Comparison of ENCODE assay signal across 14 cellular contexts in genomic region chr6:28217890-28218289, GRCh38. TPM values are rescaled to one million over a fixed set of nuclear protein-coding genes. Genes with fewer than 3 reads are reported as not detected.
DNase-seq lines count a peak whose midpoint lies in the region; ATAC-seq and TF ChIP-seq lines count a peak whose summit lies in the region.
"Had no signal": no experiment of that assay in that cellular context is flagged by ENCODE, and none has a peak within 500 bp of the region (broad histone marks: within the 10 kb centered on the region; RNA-seq: fewer than 3 reads in every experiment).

No MANE protein-coding gene starts in this region.

- H3K79me2 ChIP-seq in SK-N-SH (ENCODE audit: insufficient read depth) (no peaks in the 10 kb centered on the region), KMS-11 (ENCODE audit: insufficient read depth, low read depth) (no peaks in the 10 kb centered on the region), parathyroid adenoma (no peaks in the 10 kb centered on the region), mesendoderm (ENCODE audit: control insufficient read depth, insufficient read depth, low read length) (no peaks in the 10 kb centered on the region)

- peaks cover 0 to 11% of the 10 kb centered on the region in 2 experiments; a peak in 2 of 4 replicates for H3K4me1 ChIP-seq in SK-N-SH (ENCODE audit: control insufficient read depth in 1 of 2, insufficient read depth in 2 of 2, low read depth in 1 of 2, low read length in 1 of 2)
- H3K4me1 ChIP-seq in KMS-11 (ENCODE audit: low read depth, poor library complexity, severe bottlenecking): no peaks in the 10 kb centered on the region
- H3K4me1 ChIP-seq in parathyroid adenoma: no peaks in the 10 kb centered on the region
- H3K4me1 ChIP-seq in mesendoderm (ENCODE audit: control insufficient read depth, low read depth, low read length): no peaks in the 10 kb centered on the region
- H3K4me1 ChIP-seq in tibial nerve: peaks cover 0 to 15% (median 0%) of the 10 kb centered on the region in 4 donors
- H3K4me1 ChIP-seq: foreskin keratinocyte had no signal

- H4K20me1 ChIP-seq in SK-N-SH (ENCODE audit: insufficient read depth): no peaks in the 10 kb centered on the region
- H4K20me1 ChIP-seq in KMS-11 (ENCODE audit: insufficient read depth): no peaks in the 10 kb centered on the region

- CTCF ChIA-PET in SK-N-SH (lab: Yijun Ruan, JAX): interaction anchor here (1.1 to 2.1 kb wide), 2 partner anchors 138 to 140 kb away, joined by 3 to 10 read pairs; no protein-coding TSS in a partner anchor

- no peak for DNase-seq in SK-N-SH
- DNase-seq in coronary artery (ENCODE audit: low spot score): no peak
- DNase-seq in DMS153 (lab: John Stamatoyannopoulos, UW): no peak
- DNase-seq in mesendoderm: no peak
- DNase-seq in tibial nerve (ENCODE audit: low spot score in 2 of 2): no peak
- DNase-seq: central memory CD4-positive, alpha-beta T cell; foreskin keratinocyte; NCI-H2107; stimulated activated CD4-positive, alpha-beta T cell treated with anti-CD3 and anti-CD28 coated beads, Interleukin-2, amount 100 ng/mL, for 24 hours had no signal

- H3K4me3 ChIP-seq in SK-N-SH (ENCODE audit: low read depth in 2 of 2, low read length in 1 of 2) (peak overlapping the region; percentile 55 to 67; a peak in 2 of 4 replicates), KMS-11 (IDR thresholded peaks at IDR 0.05; ENCODE audit: insufficient read depth, low read depth, low read length) (no peak overlapping the region), coronary artery (peak overlapping the region; percentile 68), parathyroid adenoma (ENCODE audit: low read depth, low read length) (peak overlapping the region; percentile 82), mesendoderm (ENCODE audit: low read length) (no peak overlapping the region), tibial nerve (peak overlapping the region in 1 of 4 donors; percentile 62)

- no peak for TF ChIP-seq POLR2A in tibial nerve (IDR thresholded peaks at IDR 0.05)

- no peak for TF ChIP-seq CTCF in SK-N-SH (IDR thresholded peaks at IDR 0.05)
- TF ChIP-seq CTCF in KMS-11 (conservative IDR thresholded peaks at IDR 0.05; ENCODE audit: low read depth, low read length): no peak
- TF ChIP-seq CTCF in coronary artery (IDR thresholded peaks at IDR 0.05): no peak
- no peak for TF ChIP-seq CTCF in parathyroid adenoma (IDR thresholded peaks at IDR 0.05)
- no peak for TF ChIP-seq CTCF in tibial nerve (IDR thresholded peaks at IDR 0.05)

- H3K56ac ChIP-seq in mesendoderm (ENCODE audit: low read length): no peak overlapping the region

- H4K5ac ChIP-seq in mesendoderm (ENCODE audit: low read length): no peak overlapping the region

- 96% methylated on average over 10 of the region's 12 CpGs for WGBS in SK-N-SH (ENCODE audit: low lambda C conversion rate)
- WGBS in mesendoderm (ENCODE audit: extremely low coverage, insufficient coverage, low lambda C conversion rate): no CpG with 5 or more reads among the region's 12 CpGs
- WGBS in tibial nerve, 2 donors: 88 to 90% methylated on average over 12 of the region's 12 CpGs

- H2BK5ac ChIP-seq in mesendoderm (ENCODE audit: low read length): no peak overlapping the region

- H3K79me1 ChIP-seq in mesendoderm (ENCODE audit: low read length): no peaks in the 10 kb centered on the region

- H3K36me3 ChIP-seq in SK-N-SH (replicated peaks in 1 of 2; ENCODE audit: control insufficient read depth in 1 of 2, insufficient read depth in 2 of 2, low read length in 1 of 2): no peaks in the 10 kb centered on the region
- H3K36me3 ChIP-seq in KMS-11 (ENCODE audit: insufficient read depth): no peaks in the 10 kb centered on the region
- no peaks in the 10 kb centered on the region for H3K36me3 ChIP-seq in parathyroid adenoma (ENCODE audit: control insufficient read depth, insufficient read depth, low read length)
- no peaks in the 10 kb centered on the region for H3K36me3 ChIP-seq in mesendoderm (ENCODE audit: control insufficient read depth, insufficient read depth, low read length)
- no peaks in the 10 kb centered on the region for H3K36me3 ChIP-seq in tibial nerve
- H3K36me3 ChIP-seq: Peyer's patch, thyroid gland had no signal

- H3K9me3 ChIP-seq in SK-N-SH: no peaks in the 10 kb centered on the region
- H3K9me3 ChIP-seq in parathyroid adenoma (ENCODE audit: control insufficient read depth, low read length): no peaks in the 10 kb centered on the region
- H3K9me3 ChIP-seq in tibial nerve: no peaks in the 10 kb centered on the region
- H3K9me3 ChIP-seq: Peyer's patch, thyroid gland had no signal

- H3K9ac ChIP-seq in SK-N-SH: no peak overlapping the region
- H3K9ac ChIP-seq in KMS-11: no peak overlapping the region
- H3K9ac ChIP-seq in parathyroid adenoma: no peak overlapping the region
- no peak overlapping the region for H3K9ac ChIP-seq in mesendoderm (ENCODE audit: low read length)

- POLR2A ChIA-PET in SK-N-SH (lab: Yijun Ruan, JAX): interaction anchor here (0.9 to 2.0 kb wide), 6 partner anchors 34 to 117 kb away, joined by 4 to 13 read pairs (median 4); partner anchors contain the start of genes ZKSCAN4 and ZKSCAN8

- H3K4me2 ChIP-seq in SK-N-SH (peak overlapping the region; percentile 80; the same call in 1 of the 2 replicates), KMS-11 (no peak overlapping the region; the same call in 1 of the 2 replicates), parathyroid adenoma (ENCODE audit: low read length) (no peak overlapping the region), mesendoderm (ENCODE audit: low read length) (no peak overlapping the region)

- H3K23ac ChIP-seq in mesendoderm (ENCODE audit: low read length): no peak overlapping the region

- no peak overlapping the region for H2AK5ac ChIP-seq in mesendoderm (ENCODE audit: low read length)

- no peak overlapping the region for H3K4ac ChIP-seq in mesendoderm (ENCODE audit: low read depth, low read length)

- no peak for TF ChIP-seq RAD21 in SK-N-SH (IDR thresholded peaks at IDR 0.05; ENCODE audit: low read length)

- no peak overlapping the region for H2BK15ac ChIP-seq in mesendoderm (replicated peaks; ENCODE audit: low read depth)

- H3K27me3 ChIP-seq in SK-N-SH (ENCODE audit: insufficient read depth) (no peaks in the 10 kb centered on the region; the same call in 1 of the 2 replicates), KMS-11 (ENCODE audit: insufficient read depth, low read depth) (no peaks in the 10 kb centered on the region), parathyroid adenoma (ENCODE audit: control insufficient read depth, insufficient read depth, low read length) (no peaks in the 10 kb centered on the region), mesendoderm (ENCODE audit: insufficient read depth, low read length, poor library complexity) (peaks cover 7% of the 10 kb centered on the region), tibial nerve (peaks cover 0 to 54% of the 10 kb centered on the region in 2 donors)
- H3K27me3 ChIP-seq: Peyer's patch had no signal

- TF ChIP-seq EP300 in SK-N-SH (IDR thresholded peaks at IDR 0.05; ENCODE audit: borderline replicate concordance in 1 of 2, low read depth in 1 of 2, low read length in 1 of 2) (no peak), tibial nerve (IDR thresholded peaks at IDR 0.05) (no peak)

- no peaks in the 10 kb centered on the region for H3K9me2 ChIP-seq in SK-N-SH

- no peak overlapping the region for H3K18ac ChIP-seq in mesendoderm (ENCODE audit: low read length)

- no peak overlapping the region for H2AFZ ChIP-seq in SK-N-SH (ENCODE audit: low read depth)
- peak overlapping the region; percentile 97; the same call in 1 of the 2 replicates for H2AFZ ChIP-seq in KMS-11 (ENCODE audit: low read depth)
- no peak overlapping the region for H2AFZ ChIP-seq in parathyroid adenoma

- no peak overlapping the region for H2BK120ac ChIP-seq in mesendoderm (ENCODE audit: low read depth, low read length)

- H4K8ac ChIP-seq in mesendoderm (ENCODE audit: low read depth, low read length): no peak overlapping the region

- H3K27ac ChIP-seq in SK-N-SH (ENCODE audit: low read depth in 2 of 2, low read length in 1 of 2) (no peak overlapping the region; a peak in 1 of 4 replicates), KMS-11 (no peak overlapping the region), coronary artery (no peak overlapping the region), parathyroid adenoma (no peak overlapping the region), mesendoderm (ENCODE audit: low read depth, low read length) (no peak overlapping the region), tibial nerve (no peak overlapping the region)
- H3K27ac ChIP-seq: foreskin keratinocyte had no signal

- no peak for ATAC-seq in SK-N-SH treated with all-trans-retinoic acid at 6 μM for 48 hours

- peaks cover 6% of the 10 kb centered on the region for H3F3A ChIP-seq in SK-N-SH (replicated peaks; ENCODE audit: insufficient read depth)

TF ChIP-seq in SK-N-SH, 30 proteins besides CTCF, POLR2A, EP300 and RAD21:
- TF ChIP-seq RXRA (IDR thresholded peaks at IDR 0.05; ENCODE audit: borderline replicate concordance, low read depth): no peak

TF ChIP-seq in SK-N-SH treated with all-trans-retinoic acid at 6 μM for 48 hours, 23 proteins besides CTCF, POLR2A, EP300 and RAD21 (continues in another document):
- TF ChIP-seq PPARA (CRISPR knock-in tag; IDR thresholded peaks at IDR 0.05; ENCODE audit: borderline replicate concordance) (no peak), ARNTL (CRISPR knock-in tag; IDR thresholded peaks at IDR 0.05; ENCODE audit: borderline replicate concordance, low read depth) (no peak), ISL1 (CRISPR knock-in tag; IDR thresholded peaks at IDR 0.05) (no peak), GLIS3 (CRISPR knock-in tag; IDR thresholded peaks at IDR 0.05) (no peak), SNAI2 (CRISPR knock-in tag; IDR thresholded peaks at IDR 0.05) (no peak), CSDC2 (CRISPR knock-in tag; IDR thresholded peaks at IDR 0.05) (no peak)

RNA-seq across cellular contexts. Expression of gene ZSCAN9, which starts 7.2 kb away (rescaled TPM):
- 13.7 and 23.2 TPM in 2 replicates for polyA plus RNA-seq in SK-N-SH (2012; rRNA removed)
- polyA plus RNA-seq in SK-N-SH (2012; cell fraction: cytosol; rRNA removed): 13.4 and 14.3 TPM in 2 replicates
- polyA plus RNA-seq in SK-N-SH (2012; cell fraction: nucleus; rRNA removed): 29.1 and 43.7 TPM in 2 replicates
- polyA plus RNA-seq in mesendoderm (2013, experiment 1 of 2): 9.2 TPM
- polyA plus RNA-seq in mesendoderm (2013, experiment 2 of 2): 8.6 TPM
- total RNA-seq in tibial nerve: 10 to 100 TPM; 11.9 to 22.2 (median 14.2) TPM

RNA-seq across cellular contexts. Expression of gene ZKSCAN4, which starts 34.2 kb away (rescaled TPM):
- polyA plus RNA-seq in SK-N-SH (2012; rRNA removed): 2.9 and 3.5 TPM in 2 replicates
- 2.5 and 3.3 TPM in 2 replicates for polyA plus RNA-seq in SK-N-SH (2012; cell fraction: cytosol; rRNA removed)
- polyA plus RNA-seq in SK-N-SH (2012; cell fraction: nucleus; rRNA removed): 3.9 and 5.5 TPM in 2 replicates
- 3.1 TPM for polyA plus RNA-seq in mesendoderm (2013, experiment 1 of 2)
- polyA plus RNA-seq in mesendoderm (2013, experiment 2 of 2): 3.3 TPM
- total RNA-seq in tibial nerve: 1 to 10 TPM; 3.5 to 9.2 (median 7.3) TPM

RNA-seq across cellular contexts. Expression of gene NKAPL, which starts 41.2 kb away (rescaled TPM):
- not detected in 2 replicates for polyA plus RNA-seq in SK-N-SH (2012; rRNA removed)
- polyA plus RNA-seq in SK-N-SH (2012; cell fraction: cytosol; rRNA removed): not detected in 2 replicates
- polyA plus RNA-seq in SK-N-SH (2012; cell fraction: nucleus; rRNA removed): not detected in 2 replicates
- polyA plus RNA-seq in mesendoderm (2013, experiment 1 of 2): 0.17 TPM
- 0.07 TPM for polyA plus RNA-seq in mesendoderm (2013, experiment 2 of 2)
- 1 to 10 TPM; 1.2 to 4.2 (median 1.8) TPM for total RNA-seq in tibial nerve
- total RNA-seq: Peyer's patch had no signal

RNA-seq across cellular contexts. Expression of gene ZSCAN26, which starts 49.1 kb away (rescaled TPM):
- polyA plus RNA-seq in SK-N-SH (2012; rRNA removed): 11.0 and 14.0 TPM in 2 replicates
- 9.2 and 9.6 TPM in 2 replicates for polyA plus RNA-seq in SK-N-SH (2012; cell fraction: cytosol; rRNA removed)
- polyA plus RNA-seq in SK-N-SH (2012; cell fraction: nucleus; rRNA removed): 39.3 and 45.6 TPM in 2 replicates
- polyA plus RNA-seq in mesendoderm (2013, experiment 1 of 2): 8.0 TPM
- polyA plus RNA-seq in mesendoderm (2013, experiment 2 of 2): 8.4 TPM
- 10 to 100 TPM; 12.2 to 38.2 (median 23.7) TPM for total RNA-seq in tibial nerve

Comparison
In these comparisons a context has a peak if more than half of its experiments do, and no peak if none do; other contexts are left out.
1. H3K4me3 ChIP-seq: peak in SK-N-SH (2 of 2), coronary artery (single experiment) and parathyroid adenoma (single experiment); none in KMS-11 (single experiment) and mesendoderm (single experiment).